12 cellular contexts compared by ENCODE assay signal in the genomic region with DNA sequence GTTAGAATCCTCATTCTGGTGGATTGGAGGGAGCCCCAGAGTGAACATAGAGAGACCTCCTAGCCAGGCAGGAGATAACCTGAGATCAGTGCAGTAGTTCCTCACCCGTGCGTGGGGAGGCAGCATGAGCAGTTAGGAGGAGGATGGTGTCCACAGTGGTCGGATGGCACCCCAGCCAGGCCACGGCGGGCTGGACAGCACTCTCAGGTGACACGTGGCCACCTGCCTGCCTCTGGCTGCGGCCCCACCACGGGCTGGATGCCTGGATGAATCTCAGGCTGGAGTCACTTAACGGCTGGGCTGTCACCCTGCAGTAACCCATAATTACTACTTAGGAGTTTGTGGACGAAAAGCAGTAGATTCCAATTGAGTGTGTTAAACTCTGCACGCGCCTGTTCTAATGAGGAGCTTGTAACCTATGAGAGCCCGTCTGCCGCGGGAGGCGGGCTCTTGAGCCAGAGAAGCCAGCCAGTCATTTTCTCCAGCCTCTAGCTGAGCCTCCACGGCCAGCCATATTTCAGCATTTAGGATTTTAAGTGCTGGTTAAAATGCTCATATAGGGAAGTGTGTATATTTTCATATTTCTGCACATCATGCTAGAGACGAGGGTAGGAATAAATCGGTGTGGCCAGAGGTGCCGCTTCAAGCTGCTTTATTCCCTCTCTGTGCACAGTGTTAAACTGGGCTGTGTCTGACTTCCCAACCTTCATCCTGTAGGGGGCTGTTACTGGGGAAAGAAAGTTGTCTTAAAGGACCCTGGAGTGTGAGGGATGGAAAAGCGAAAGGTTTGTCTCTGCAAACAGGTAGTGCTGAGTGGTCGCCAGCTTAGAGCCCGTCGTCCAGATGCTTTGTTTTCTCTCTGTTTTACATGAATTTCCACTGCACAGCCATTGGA.
DNase-seq lines count a peak whose midpoint lies in the region; ATAC-seq and TF ChIP-seq lines count a peak whose summit lies in the region.
"Had no signal": no experiment of that assay in that cellular context is flagged by ENCODE, and none has a peak within 500 bp of the region (broad histone marks: within the 10 kb centered on the region; RNA-seq: fewer than 3 reads in every experiment).

No MANE protein-coding gene starts in this region.

- H3K4me3 Mint-ChIP-seq in endothelial cell (ENCODE audit: unreplicated experiment) = no peak overlapping the region
- H3K4me3 Mint-ChIP-seq: activated naive CD4-positive, alpha-beta T cell treated with anti-CD3 and anti-CD28 coated beads, Interleukin-2, amount 10 ng/mL, durations not matched to agents 7 days and 5 days had no signal

- H3K4me3 ChIP-seq in fibroblast of villous mesenchyme (ENCODE audit: low read depth, low read length) (no peak overlapping the region), gastrocnemius medialis (peak overlapping the region in 1 of 4 donors; percentile 9)
- H3K4me3 ChIP-seq: SJSA1, vagina had no signal

- no peaks in the 10 kb centered on the region for H3K36me3 ChIP-seq in gastrocnemius medialis
- H3K36me3 ChIP-seq: vagina had no signal

- peaks cover 33 to 36% of the 10 kb centered on the region in 2 donors for H3K4me1 ChIP-seq in gastrocnemius medialis

- H3K4me1 Mint-ChIP-seq in endothelial cell (ENCODE audit: unreplicated experiment) = peaks cover 5% of the 10 kb centered on the region
- H3K4me1 Mint-ChIP-seq: activated naive CD4-positive, alpha-beta T cell treated with anti-CD3 and anti-CD28 coated beads, Interleukin-2, amount 10 ng/mL, durations not matched to agents 7 days and 5 days had no signal

- H3K27ac ChIP-seq in gastrocnemius medialis = peak overlapping the region in 3 of 4 donors; percentile 5 to 65 (median 20)
- H3K27ac ChIP-seq: SJSA1, vagina had no signal

- H3K27ac Mint-ChIP-seq in endothelial cell (ENCODE audit: unreplicated experiment) = no peak overlapping the region
- H3K27ac Mint-ChIP-seq: activated naive CD4-positive, alpha-beta T cell treated with anti-CD3 and anti-CD28 coated beads, Interleukin-2, amount 10 ng/mL, durations not matched to agents 7 days and 5 days had no signal

- H3K27me3 Mint-ChIP-seq in endothelial cell (ENCODE audit: unreplicated experiment) = peaks cover 4% of the 10 kb centered on the region

- DNase-seq in NCI-H345 (lab: John Stamatoyannopoulos, UW) = peak; percentile 37
- DNase-seq in NCI-H345 treated with DMSO at 0.1 percent for 48 hours (lab: John Stamatoyannopoulos, UW; ENCODE audit: unreplicated experiment) = no peak
- peak; percentile 74 for DNase-seq in NCI-H82 (lab: John Stamatoyannopoulos, UW)
- DNase-seq in fibroblast of villous mesenchyme (ENCODE audit: low read depth) = peak; percentile 52
- DNase-seq in gastrocnemius medialis = peak in 1 of 2 donors; percentile 61
- no peak for DNase-seq in endothelial cell (ENCODE audit: low spot score)
- DNase-seq in GM20000 (ENCODE audit: low spot score) = no peak
- DNase-seq: activated CD4-positive, alpha-beta T cell treated with anti-CD3 and anti-CD28 coated beads, Interleukin-2, amount 50 U/mL, for 4 hours; activated naive CD4-positive, alpha-beta T cell treated with anti-CD3 and anti-CD28 coated beads, Interleukin-2, amount 10 ng/mL, durations not matched to agents 7 days and 5 days had no signal

- intact Hi-C loops in gastrocnemius medialis (cut with DNase I; ENCODE audit: low total_unique reads) = loop anchor here (1.0 to 10.0 kb wide), 3 partner anchors 35 to 315 kb away; no protein-coding TSS in a partner anchor

- no peaks in the 10 kb centered on the region for H3K36me3 Mint-ChIP-seq in endothelial cell (ENCODE audit: low read depth, unreplicated experiment)
- H3K36me3 Mint-ChIP-seq: activated naive CD4-positive, alpha-beta T cell treated with anti-CD3 and anti-CD28 coated beads, Interleukin-2, amount 10 ng/mL, durations not matched to agents 7 days and 5 days had no signal

- in situ Hi-C loops in gastrocnemius medialis (cut with MboI; ENCODE audit: low sequenced_read_pairs in 4 of 4) = no loop called here

- no peak for TF ChIP-seq CTCF in fibroblast of villous mesenchyme (IDR thresholded peaks at IDR 0.05; ENCODE audit: insufficient read depth, low read depth, low read length)
- TF ChIP-seq CTCF in gastrocnemius medialis (IDR thresholded peaks at IDR 0.05 in 4 of 5, conservative IDR thresholded peaks at IDR 0.05 in 1 of 5) = peak in 3 of 5 experiments; percentile 28 to 53 (median 41)
- TF ChIP-seq CTCF in endothelial cell (IDR thresholded peaks at IDR 0.05; ENCODE audit: unreplicated experiment) = no peak
- TF ChIP-seq CTCF in GM20000 (IDR thresholded peaks at IDR 0.05; ENCODE audit: extremely low read depth, missing control alignments) = no peak

- H3K27me3 ChIP-seq in gastrocnemius medialis = no peaks in the 10 kb centered on the region
- H3K27me3 ChIP-seq: SJSA1, vagina had no signal

- no peaks in the 10 kb centered on the region for H3K9me3 Mint-ChIP-seq in endothelial cell (ENCODE audit: unreplicated experiment)
- H3K9me3 Mint-ChIP-seq: activated naive CD4-positive, alpha-beta T cell treated with anti-CD3 and anti-CD28 coated beads, Interleukin-2, amount 10 ng/mL, durations not matched to agents 7 days and 5 days had no signal

- ATAC-seq in gastrocnemius medialis (peak; percentile 53 to 66), HG02870 (IDR thresholded peaks at IDR 0.05; ENCODE audit: unreplicated experiment) (no peak)

- no peaks in the 10 kb centered on the region for H3K9me3 ChIP-seq in gastrocnemius medialis
- H3K9me3 ChIP-seq: SJSA1, vagina had no signal

- no peak for TF ChIP-seq POLR2A in gastrocnemius medialis (IDR thresholded peaks at IDR 0.05)

Comparison
In these comparisons a context has a peak if more than half of its experiments do, and no peak if none do; other contexts are left out.
1. DNase-seq: peak in NCI-H345 (single experiment), NCI-H82 (single experiment) and fibroblast of villous mesenchyme (single experiment); none in NCI-H345 treated with DMSO at 0.1 percent for 48 hours (single experiment), endothelial cell (single experiment) and GM20000 (single experiment).
2. CTCF ChIP-seq: peak in gastrocnemius medialis (3 of 5); none in fibroblast of villous mesenchyme (single experiment), endothelial cell (single experiment) and GM20000 (single experiment).